Comparison of ENCODE assay signal across 8 cellular contexts in the genomic region with DNA sequence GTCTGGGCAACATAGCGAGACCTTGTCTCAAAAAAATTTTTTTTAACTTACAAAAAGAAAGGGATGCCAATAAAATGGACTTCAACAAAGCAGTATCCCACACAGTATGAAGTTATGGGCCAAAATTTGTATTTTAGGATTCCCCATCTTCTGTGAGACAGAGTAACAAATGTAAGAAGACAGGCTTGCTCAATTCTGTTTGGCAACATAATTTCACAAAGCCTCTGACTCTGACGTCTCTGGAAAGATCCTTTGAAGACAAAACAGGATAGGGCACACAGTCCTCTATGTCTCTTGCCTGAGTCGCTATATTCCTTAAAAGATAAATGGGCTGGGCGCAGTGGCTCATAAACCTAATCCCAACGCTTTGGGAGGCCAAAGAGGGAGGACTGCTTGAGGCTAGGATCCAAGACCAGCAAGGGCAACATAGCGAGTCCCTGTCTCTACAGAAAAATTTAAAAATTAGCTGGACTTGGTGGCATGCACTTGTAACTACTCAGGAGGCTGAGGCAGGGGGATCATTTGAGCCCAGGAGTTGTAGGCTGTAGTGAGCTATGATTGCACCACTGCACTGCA. TPM values are rescaled to one million over a fixed set of nuclear protein-coding genes. Genes with fewer than 3 reads are reported as not detected.
DNase-seq lines count a peak whose midpoint lies in the region; ATAC-seq, FAIRE-seq and TF ChIP-seq lines count a peak whose summit lies in the region.

No MANE protein-coding gene starts in this region.

- H3K9me3 ChIP-seq in GM12878 (replicated peaks; ENCODE audit: control insufficient read depth, insufficient read depth, low read length) = no peaks in the 10 kb centered on the region

- TF ChIP-seq EP300 in GM12878 (IDR thresholded peaks at IDR 0.05; ENCODE audit: borderline replicate concordance in 1 of 2, control insufficient read depth in 1 of 2, low read depth in 2 of 2, low read length in 2 of 2) = no peak

- H3K36me3 ChIP-seq in GM12878 (ENCODE audit: control insufficient read depth in 2 of 2, insufficient read depth in 2 of 2, low read length in 1 of 2) (no peaks in the 10 kb centered on the region; a peak in 1 of 4 replicates), urinary bladder (ENCODE audit: insufficient read depth) (peaks cover 2% of the 10 kb centered on the region)

- peaks cover 6% of the 10 kb centered on the region; the same call in 1 of the 2 replicates for H3K4me1 ChIP-seq in GM12878 (ENCODE audit: control insufficient read depth, insufficient read depth, low read length)
- H3K4me1 ChIP-seq in urinary bladder (ENCODE audit: insufficient read depth) = no peaks in the 10 kb centered on the region

- intact Hi-C loops in GM12878 (cut with micrococcal nuclease; ENCODE audit: unreplicated experiment) = loop anchor here (1.0 kb wide), 1 partner anchor 7 kb away; no protein-coding TSS in a partner anchor

- ATAC-seq in GM12878 = no peak
- no peak for ATAC-seq in HG02840 (IDR thresholded peaks at IDR 0.05; ENCODE audit: low FRiP score, unreplicated experiment)

- no peak for TF ChIP-seq CTCF in GM12878 (IDR thresholded peaks at IDR 0.05 in 2 of 3, conservative IDR thresholded peaks at IDR 0.05 in 1 of 3; ENCODE audit: control insufficient read depth in 2 of 3, extremely low read depth in 1 of 3, insufficient read depth in 1 of 3, low read depth in 3 of 3, low read length in 3 of 3)

- H2AFZ ChIP-seq in GM12878 (ENCODE audit: control insufficient read depth, low read depth, low read length) = peak overlapping the region; percentile 95; the same call in 1 of the 2 replicates

- in situ Hi-C loops in GM12878 (cut with MboI) = no loop called here

- FAIRE-seq in GM12878 (lab: Jason Lieb, UNC) = no peak

- 67% methylated on average over 6 of the region's 6 CpGs for WGBS in GM12878 (ENCODE audit: insufficient coverage, insufficient replicate concordance, low lambda C conversion rate, missing lambda C conversion rate)
- 42% methylated on average over 6 of the region's 6 CpGs for WGBS in urinary bladder

- TF ChIP-seq RAD21 in GM12878 (IDR thresholded peaks at IDR 0.05; ENCODE audit: insufficient read depth, low read depth, low read length) = no peak

- no peaks in the 10 kb centered on the region for H3K9me3 Mint-ChIP-seq in activated naive CD4-positive, alpha-beta T cell treated with anti-CD3 and anti-CD28 coated beads, Interleukin-2, amount 50 U/mL, for 24 hours

- peaks cover 3% of the 10 kb centered on the region for H3K36me3 Mint-ChIP-seq in activated naive CD4-positive, alpha-beta T cell treated with anti-CD3 and anti-CD28 coated beads, Interleukin-2, amount 50 U/mL, for 24 hours

- SMC1A ChIA-PET in GM12878 (lab: Charles Lee; ENCODE audit: uncharacterized antibody, unreplicated experiment) = interaction anchor here (0.7 to 2.4 kb wide), 6 partner anchors 13 to 301 kb away, joined by 3 to 34 read pairs (median 4); a partner anchor contains a TSS

- CTCF ChIA-PET in GM12878 (lab: Yijun Ruan, JAX) = interaction anchor here (0.7 to 3.8 kb wide), 10 partner anchors 9 to 304 kb away, joined by 3 to 36 read pairs (median 8); a partner anchor contains a TSS

- H3K27ac ChIP-seq in GM12878 (ENCODE audit: control insufficient read depth, insufficient read depth) = peak overlapping the region; percentile 85
- H3K27ac ChIP-seq in urinary bladder (ENCODE audit: low read depth) = peak overlapping the region; percentile 73

- peak overlapping the region; percentile 68 for H3K9ac ChIP-seq in GM12878 (ENCODE audit: control insufficient read depth, insufficient read depth, low read length)

- peaks cover 24% of the 10 kb centered on the region for H3K79me2 ChIP-seq in GM12878 (ENCODE audit: control insufficient read depth, insufficient read depth, low read length)

- H3K4me2 ChIP-seq in GM12878 (ENCODE audit: control insufficient read depth, insufficient read depth) = peak overlapping the region; percentile 52

- peaks cover 32% of the 10 kb centered on the region for H3K4me1 Mint-ChIP-seq in activated naive CD4-positive, alpha-beta T cell treated with anti-CD3 and anti-CD28 coated beads, Interleukin-2, amount 50 U/mL, for 24 hours

- peak overlapping the region; percentile 99 for H3K4me3 Mint-ChIP-seq in activated naive CD4-positive, alpha-beta T cell treated with anti-CD3 and anti-CD28 coated beads, Interleukin-2, amount 50 U/mL, for 24 hours

- no peak for TF ChIP-seq POLR2A in GM12878 (IDR thresholded peaks at IDR 0.05; ENCODE audit: low read depth, low read length)

- POLR2A ChIA-PET in GM12878 (lab: Charles Lee) = interaction anchor here (0.7 to 4.6 kb wide), 10 partner anchors 7 to 280 kb away, joined by 3 to 40 read pairs (median 5); a partner anchor contains a TSS

- H3K4me3 ChIP-seq in GM12878 (peak overlapping the region; percentile 77), urinary bladder (ENCODE audit: low read depth, low read length) (peak overlapping the region; percentile 91)

- RAD21 ChIA-PET in GM12878 (lab: Charles Lee; ENCODE audit: unreplicated experiment) = interaction anchor here (1.5 to 3.7 kb wide), 3 partner anchors 14 to 166 kb away, joined by 4 to 26 read pairs (median 21); a partner anchor contains a TSS

- H4K20me1 ChIP-seq in GM12878 (ENCODE audit: control insufficient read depth, insufficient read depth) = no peaks in the 10 kb centered on the region

- H3K27me3 Mint-ChIP-seq in activated naive CD4-positive, alpha-beta T cell treated with anti-CD3 and anti-CD28 coated beads, Interleukin-2, amount 50 U/mL, for 24 hours = no peaks in the 10 kb centered on the region

- DNase-seq in activated naive CD4-positive, alpha-beta T cell (lab: John Stamatoyannopoulos, UW) = no peak
- DNase-seq in GM12878 (ENCODE audit: low read depth, low spot score) (no peak), medulla oblongata (ENCODE audit: extremely low spot score) (peak; percentile 25), cerebellar nuclear complex (lab: John Stamatoyannopoulos, UW) (no peak)
- DNase-seq in stimulated activated naive CD4-positive, alpha-beta T cell treated with Interleukin-2 at 50 U/mL for 16 hours (lab: John Stamatoyannopoulos, UW) = no peak

- H3K27ac Mint-ChIP-seq in activated naive CD4-positive, alpha-beta T cell treated with anti-CD3 and anti-CD28 coated beads, Interleukin-2, amount 50 U/mL, for 24 hours = peak overlapping the region; percentile 94

- BruUV-seq in GM12878 (replicated peaks; lab: Mats Ljungman, UMichigan) = no TSS peak

- no peaks in the 10 kb centered on the region for H3K27me3 ChIP-seq in GM12878 (replicated peaks in 1 of 2; ENCODE audit: control insufficient read depth in 2 of 2, insufficient read depth in 2 of 2, low read length in 1 of 2)

RNA-seq across cellular contexts. Expression of a gene that starts 1.1 kb away (rescaled TPM):
- 13.1 and 14.2 TPM in 2 replicates for total RNA-seq in GM12878 (2013; cell fraction: nucleolus; rRNA removed)
- 14.3 and 14.7 TPM in 2 replicates for total RNA-seq in GM12878 (2014; rRNA removed)
- total RNA-seq in GM12878 (2014; rRNA removed; fragmentation: Illumina TruSeq; extraction: Trizol) = 12.7 and 13.0 TPM in 2 replicates
- total RNA-seq in GM12878 (2021) = 15.2 and 15.3 TPM in 2 replicates
- polyA plus RNA-seq in GM12878 (2011; ENCODE audit: low read depth) = 1.9 TPM
- polyA plus RNA-seq in GM12878 (2011; rRNA removed) = 9.6 and 11.0 TPM in 2 replicates
- 11.3 and 14.2 TPM in 2 replicates for polyA plus RNA-seq in GM12878 (2011; cell fraction: cytosol; rRNA removed)
- 5.9 and 7.2 TPM in 2 replicates for polyA plus RNA-seq in GM12878 (2011; cell fraction: nucleus; rRNA removed)
- polyA plus RNA-seq in GM12878 (2012) = 5.7 and 10.2 TPM in 2 replicates
- 17.8 and 19.3 TPM in 2 replicates for polyA plus RNA-seq in GM12878 (2014; fragmentation: Illumina TruSeq; extraction: Trizol)
- polyA plus RNA-seq in GM12878 (2014; fragmentation: Nextera tagmentation; extraction: Ambion mirVana) = 1 to 10 TPM; 2.6 to 3.6 TPM
- polyA plus RNA-seq in GM12878 (2014; rRNA removed) = 11.2 and 12.9 TPM in 2 replicates
- 10 to 100 TPM; 13.3 to 16.2 TPM for polyA plus RNA-seq in GM12878 (2016; fragmentation: Nextera tagmentation; extraction: Ambion mirVana)
- polyA minus RNA-seq in GM12878 (2011; rRNA and poly(A)+ RNA removed) = 18.8 and 19.3 TPM in 2 replicates
- 3.2 and 5.4 TPM in 2 replicates for polyA minus RNA-seq in GM12878 (2011; cell fraction: cytosol; rRNA and poly(A)+ RNA removed)
- 6.5 and 8.0 TPM in 2 replicates for polyA minus RNA-seq in GM12878 (2011; cell fraction: nucleus; rRNA and poly(A)+ RNA removed)
- 7.9 TPM for total RNA-seq in urinary bladder
- 12.4 TPM for polyA plus RNA-seq in urinary bladder

RNA-seq across cellular contexts. Expression of a gene that starts 15.7 kb away (rescaled TPM):
- 79.3 and 88.0 TPM in 2 replicates for total RNA-seq in GM12878 (2013; cell fraction: nucleolus; rRNA removed)
- total RNA-seq in GM12878 (2014; rRNA removed) (6.3 and 6.6 TPM in 2 replicates), GM12878 (2014; rRNA removed; fragmentation: Illumina TruSeq; extraction: Trizol) (7.6 and 9.7 TPM in 2 replicates), GM12878 (2021) (8.6 and 11.7 TPM in 2 replicates), urinary bladder (8.6 TPM)
- polyA plus RNA-seq in GM12878 (2011; ENCODE audit: low read depth) = 11.1 TPM
- polyA plus RNA-seq in GM12878 (2011; rRNA removed) (26.4 and 32.7 TPM in 2 replicates), GM12878 (2014; fragmentation: Illumina TruSeq; extraction: Trizol) (13.7 and 18.7 TPM in 2 replicates), GM12878 (2014; fragmentation: Nextera tagmentation; extraction: Ambion mirVana) (1 to 10 TPM; 4.7 to 4.8 TPM), GM12878 (2014; rRNA removed) (9.3 and 13.7 TPM in 2 replicates), GM12878 (2016; fragmentation: Nextera tagmentation; extraction: Ambion mirVana) (1 to 10 TPM; 4.6 to 6.1 TPM), urinary bladder (9.8 TPM)
- polyA plus RNA-seq in GM12878 (2011; cell fraction: cytosol; rRNA removed) = 20.7 and 26.7 TPM in 2 replicates
- 72.6 and 113 TPM in 2 replicates for polyA plus RNA-seq in GM12878 (2011; cell fraction: nucleus; rRNA removed)
- 10.9 and 17.0 TPM in 2 replicates for polyA plus RNA-seq in GM12878 (2012)
- polyA minus RNA-seq in GM12878 (2011; rRNA and poly(A)+ RNA removed) = 19.9 and 26.3 TPM in 2 replicates
- polyA minus RNA-seq in GM12878 (2011; cell fraction: cytosol; rRNA and poly(A)+ RNA removed) = 4.0 and 5.3 TPM in 2 replicates
- polyA minus RNA-seq in GM12878 (2011; cell fraction: nucleus; rRNA and poly(A)+ RNA removed) = 25.1 and 34.8 TPM in 2 replicates

RNA-seq across cellular contexts. Expression of a gene that starts 19.6 kb away (rescaled TPM):
- total RNA-seq in GM12878 (2013; cell fraction: nucleolus; rRNA removed) = 24.1 and 28.4 TPM in 2 replicates
- total RNA-seq in GM12878 (2014; rRNA removed) = 5.8 and 6.3 TPM in 2 replicates
- 7.9 and 8.3 TPM in 2 replicates for total RNA-seq in GM12878 (2014; rRNA removed; fragmentation: Illumina TruSeq; extraction: Trizol)
- 9.7 and 12.5 TPM in 2 replicates for total RNA-seq in GM12878 (2021)
- 8.3 TPM for polyA plus RNA-seq in GM12878 (2011; ENCODE audit: low read depth)
- 14.7 and 15.4 TPM in 2 replicates for polyA plus RNA-seq in GM12878 (2011; rRNA removed)
- 12.1 and 14.0 TPM in 2 replicates for polyA plus RNA-seq in GM12878 (2011; cell fraction: cytosol; rRNA removed)
- 21.4 and 22.2 TPM in 2 replicates for polyA plus RNA-seq in GM12878 (2011; cell fraction: nucleus; rRNA removed)
- 12.0 and 12.8 TPM in 2 replicates for polyA plus RNA-seq in GM12878 (2012)
- 9.6 and 10.1 TPM in 2 replicates for polyA plus RNA-seq in GM12878 (2014; fragmentation: Illumina TruSeq; extraction: Trizol)
- polyA plus RNA-seq in GM12878 (2014; fragmentation: Nextera tagmentation; extraction: Ambion mirVana) = 1 to 10 TPM; 1.4 to 3.1 TPM
- polyA plus RNA-seq in GM12878 (2014; rRNA removed) = 13.3 and 14.0 TPM in 2 replicates
- polyA plus RNA-seq in GM12878 (2016; fragmentation: Nextera tagmentation; extraction: Ambion mirVana) = 1 to 10 TPM; 1.5 to 2.2 TPM
- 10.7 and 14.0 TPM in 2 replicates for polyA minus RNA-seq in GM12878 (2011; rRNA and poly(A)+ RNA removed)
- polyA minus RNA-seq in GM12878 (2011; cell fraction: cytosol; rRNA and poly(A)+ RNA removed) = 2.9 and 4.1 TPM in 2 replicates
- polyA minus RNA-seq in GM12878 (2011; cell fraction: nucleus; rRNA and poly(A)+ RNA removed) = 10.4 and 16.9 TPM in 2 replicates
- 19.2 TPM for total RNA-seq in urinary bladder
- polyA plus RNA-seq in urinary bladder = 118 TPM

RNA-seq across cellular contexts. Expression of a gene that starts 34.3 kb away (rescaled TPM):
- total RNA-seq in GM12878 (2013; cell fraction: nucleolus; rRNA removed) = 79.0 and 80.6 TPM in 2 replicates
- total RNA-seq in GM12878 (2014; rRNA removed) (83.4 and 90.6 TPM in 2 replicates), GM12878 (2014; rRNA removed; fragmentation: Illumina TruSeq; extraction: Trizol) (106 TPM in 2 replicates), GM12878 (2021) (189 and 206 TPM in 2 replicates), urinary bladder (52.0 TPM)
- 67.7 TPM for polyA plus RNA-seq in GM12878 (2011; ENCODE audit: low read depth)
- polyA plus RNA-seq in GM12878 (2011; rRNA removed) (222 and 248 TPM in 2 replicates), GM12878 (2014; fragmentation: Illumina TruSeq; extraction: Trizol) (206 and 231 TPM in 2 replicates), GM12878 (2014; fragmentation: Nextera tagmentation; extraction: Ambion mirVana) (10 to 100 TPM; 31.3 to 35.6 TPM), GM12878 (2014; rRNA removed) (149 and 158 TPM in 2 replicates), GM12878 (2016; fragmentation: Nextera tagmentation; extraction: Ambion mirVana) (10 to 100 TPM; 76.8 to 99.4 TPM), urinary bladder (84.0 TPM)
- polyA plus RNA-seq in GM12878 (2011; cell fraction: cytosol; rRNA removed) = 198 and 220 TPM in 2 replicates
- 548 and 640 TPM in 2 replicates for polyA plus RNA-seq in GM12878 (2011; cell fraction: nucleus; rRNA removed)
- polyA plus RNA-seq in GM12878 (2012) = 119 and 126 TPM in 2 replicates
- polyA minus RNA-seq in GM12878 (2011; rRNA and poly(A)+ RNA removed) = 90.9 and 114 TPM in 2 replicates
- 21.9 and 31.3 TPM in 2 replicates for polyA minus RNA-seq in GM12878 (2011; cell fraction: cytosol; rRNA and poly(A)+ RNA removed)
- polyA minus RNA-seq in GM12878 (2011; cell fraction: nucleus; rRNA and poly(A)+ RNA removed) = 40.1 and 63.0 TPM in 2 replicates

RNA-seq across cellular contexts. Expression of a gene that starts 49.3 kb away (rescaled TPM):
- total RNA-seq in GM12878 (2013; cell fraction: nucleolus; rRNA removed) = not detected in 2 replicates
- total RNA-seq in GM12878 (2014; rRNA removed) = not detected in 2 replicates
- total RNA-seq in GM12878 (2014; rRNA removed; fragmentation: Illumina TruSeq; extraction: Trizol) = not detected in 2 replicates
- total RNA-seq in GM12878 (2021) = not detected in 2 replicates
- not detected for polyA plus RNA-seq in GM12878 (2011; ENCODE audit: low read depth)
- not detected in 2 replicates for polyA plus RNA-seq in GM12878 (2011; rRNA removed)
- not detected in 2 replicates for polyA plus RNA-seq in GM12878 (2011; cell fraction: cytosol; rRNA removed)
- polyA plus RNA-seq in GM12878 (2011; cell fraction: nucleus; rRNA removed) = not detected in 2 replicates
- not detected in 2 replicates for polyA plus RNA-seq in GM12878 (2012)
- not detected in 2 replicates for polyA plus RNA-seq in GM12878 (2014; fragmentation: Illumina TruSeq; extraction: Trizol)
- polyA plus RNA-seq in GM12878 (2014; fragmentation: Nextera tagmentation; extraction: Ambion mirVana) = not detected
- polyA plus RNA-seq in GM12878 (2014; rRNA removed) = not detected in 2 replicates
- not detected for polyA plus RNA-seq in GM12878 (2016; fragmentation: Nextera tagmentation; extraction: Ambion mirVana)
- polyA minus RNA-seq in GM12878 (2011; rRNA and poly(A)+ RNA removed) = not detected in 2 replicates
- polyA minus RNA-seq in GM12878 (2011; cell fraction: cytosol; rRNA and poly(A)+ RNA removed) = not detected in 2 replicates
- not detected in 2 replicates for polyA minus RNA-seq in GM12878 (2011; cell fraction: nucleus; rRNA and poly(A)+ RNA removed)
- not detected for total RNA-seq in urinary bladder
- 0.41 TPM for polyA plus RNA-seq in urinary bladder
